In genomic region chr4:165330666-165331065, GRCh38 we compare ENCODE assay signal across 10 cellular contexts. TPM values are rescaled to one million over a fixed set of nuclear protein-coding genes. Genes with fewer than 3 reads are reported as not detected.
A peak's percentile ranks its signal among the peaks of the same experiment; 100 is the strongest.
DNase-seq lines count a peak whose midpoint lies in the region; ATAC-seq, FAIRE-seq and TF ChIP-seq lines count a peak whose summit lies in the region.
"Had no signal": no experiment of that assay in that cellular context is flagged by ENCODE, and none has a peak within 500 bp of the region (broad histone marks: within the 10 kb centered on the region; RNA-seq: fewer than 3 reads in every experiment).

No MANE protein-coding gene starts in this region.

- H3K9me3 ChIP-seq in BLaER1 treated with 17β-estradiol and CSF1 and Interleukin-3, amounts not matched to agents 10 nM and 100 nM (replicated peaks in 1 of 11): no peaks in the 10 kb centered on the region
- H3K9me3 ChIP-seq in HUES64 (ENCODE audit: insufficient read depth, low read depth, low read length): no peaks in the 10 kb centered on the region
- no peaks in the 10 kb centered on the region for H3K9me3 ChIP-seq in K562 (replicated peaks; ENCODE audit: control insufficient read depth, insufficient read depth, low read depth, low read length)
- H3K9me3 ChIP-seq in right lobe of liver: no peaks in the 10 kb centered on the region
- H3K9me3 ChIP-seq in stomach: no peaks in the 10 kb centered on the region

- no peak for ATAC-seq in K562
- no peak for ATAC-seq in right lobe of liver
- ATAC-seq in GM18511 (IDR thresholded peaks at IDR 0.05; ENCODE audit: unreplicated experiment): no peak

- no peak overlapping the region for H2AFZ ChIP-seq in K562 (ENCODE audit: low read depth, low read length)

- DNase-seq in K562 (ENCODE audit: extremely low read depth in 1 of 4, low spot score in 3 of 4) (no peak), right lobe of liver (no peak), occipital lobe (lab: John Stamatoyannopoulos, UW) (no peak), NCI-H774 (lab: John Stamatoyannopoulos, UW) (no peak), stomach (no peak)
- DNase-seq: MM.1S had no signal

- H3K9me1 ChIP-seq in K562 (ENCODE audit: control insufficient read depth, insufficient read depth, low read length): peaks cover 4% of the 10 kb centered on the region

- TF ChIP-seq CTCF in K562 (IDR thresholded peaks at IDR 0.05 in 2 of 3, conservative IDR thresholded peaks at IDR 0.05 in 1 of 3; ENCODE audit: insufficient read depth in 2 of 3, low read depth in 1 of 3, low read length in 3 of 3): no peak
- TF ChIP-seq CTCF in right lobe of liver (IDR thresholded peaks at IDR 0.05): no peak
- TF ChIP-seq CTCF in stomach (IDR thresholded peaks at IDR 0.05): no peak

- FAIRE-seq in K562 (lab: Jason Lieb, UNC): no peak
- FAIRE-seq: urothelium cell line had no signal

- H3K36me3 ChIP-seq in BLaER1 treated with 17β-estradiol and CSF1 and Interleukin-3, amounts not matched to agents 10 nM and 100 nM: peaks cover 18 to 57% (median 46%) of the 10 kb centered on the region in 11 experiments; a peak in 20 of 22 replicates
- H3K36me3 ChIP-seq in HUES64 (ENCODE audit: insufficient read depth, low read length) (peaks cover 59% of the 10 kb centered on the region), K562 (ENCODE audit: control insufficient read depth, insufficient read depth, low read length) (peaks cover 57% of the 10 kb centered on the region), right lobe of liver (peaks cover 0 to 25% (median 0%) of the 10 kb centered on the region in 4 donors), stomach (peaks cover 0 to 23% (median 14%) of the 10 kb centered on the region in 4 donors)

- POLR2A ChIA-PET in K562 (lab: Yijun Ruan, JAX): interaction anchor here (0.7 to 1.2 kb wide), 3 partner anchors 29 to 126 kb away, joined by 3 read pairs; no protein-coding TSS in a partner anchor

- in situ Hi-C loops in K562 (cut with MboI): no loop called here

- H3K79me2 ChIP-seq in K562 (ENCODE audit: control insufficient read depth, insufficient read depth, low read length): peaks cover 92% of the 10 kb centered on the region

- peak overlapping the region in 1 of 11 experiments; percentile 18; a peak in 1 of 22 replicates for H3K27ac ChIP-seq in BLaER1 treated with 17β-estradiol and CSF1 and Interleukin-3, amounts not matched to agents 10 nM and 100 nM
- H3K27ac ChIP-seq in HUES64 (ENCODE audit: low read depth, low read length) (no peak overlapping the region), K562 (ENCODE audit: extremely low read depth, low read depth, low read length) (peak overlapping the region; percentile 2; the same call in 1 of the 3 replicates), right lobe of liver (peak overlapping the region in 2 of 3 donors; percentile 96 to 98), stomach (no peak overlapping the region)

- no peak for TF ChIP-seq EP300 in K562 (IDR thresholded peaks at IDR 0.05; ENCODE audit: low read length)
- no peak for TF ChIP-seq EP300 in stomach (IDR thresholded peaks at IDR 0.05)

- TF ChIP-seq POLR2A in K562 (conservative IDR thresholded peaks at IDR 0.05) (no peak), right lobe of liver (IDR thresholded peaks at IDR 0.05) (no peak), stomach (IDR thresholded peaks at IDR 0.05) (no peak)

- H3K4me1 ChIP-seq in BLaER1 treated with 17β-estradiol and CSF1 and Interleukin-3, amounts not matched to agents 10 nM and 100 nM: peaks cover 43 to 58% (median 55%) of the 10 kb centered on the region in 10 experiments
- H3K4me1 ChIP-seq in HUES64 (ENCODE audit: insufficient read depth, low read length): peaks cover 56% of the 10 kb centered on the region
- peaks cover 9 to 17% of the 10 kb centered on the region in 2 experiments; a peak in 4 of 5 replicates for H3K4me1 ChIP-seq in K562 (replicated peaks in 1 of 2; ENCODE audit: control insufficient read depth in 2 of 2, insufficient read depth in 2 of 2, low read length in 2 of 2)
- H3K4me1 ChIP-seq in right lobe of liver: peaks cover 0 to 38% (median 9%) of the 10 kb centered on the region in 4 donors
- peaks cover 12 to 63% (median 41%) of the 10 kb centered on the region in 4 donors for H3K4me1 ChIP-seq in stomach

- H3K4me3 ChIP-seq in BLaER1 treated with 17β-estradiol and CSF1 and Interleukin-3, amounts not matched to agents 10 nM and 100 nM: peak overlapping the region in 2 of 10 experiments; percentile 81 to 91; a peak in 4 of 20 replicates
- H3K4me3 ChIP-seq in HUES64 (ENCODE audit: low read length) (peak overlapping the region; percentile 98), K562 (peak overlapping the region; percentile 84), right lobe of liver (peak overlapping the region; percentile 69 to 93 (median 86)), stomach (no peak overlapping the region)

- no TSS peak for BruUV-seq in K562 (replicated peaks; lab: Mats Ljungman, UMichigan)

- WGBS in HUES64: 80% methylated on average over 3 of the region's 5 CpGs
- 17% methylated on average over 5 of the region's 5 CpGs for WGBS in K562 (ENCODE audit: insufficient coverage, low coverage, missing lambda C conversion rate)
- 46% methylated on average over 5 of the region's 5 CpGs for WGBS in right lobe of liver (ENCODE audit: insufficient coverage, low coverage, low lambda C conversion rate, missing lambda C conversion rate)
- WGBS in stomach, 5 donors: 79 to 91% (median 84%) methylated on average over 5 of the region's 5 CpGs

- CTCF ChIA-PET in K562 (lab: Yijun Ruan, JAX; ENCODE audit: low intra/inter-chr PET ratio): no interaction called here

- peaks cover 0 to 79% (median 46%) of the 10 kb centered on the region in 11 experiments; a peak in 14 of 22 replicates for H4K20me1 ChIP-seq in BLaER1 treated with 17β-estradiol and CSF1 and Interleukin-3, amounts not matched to agents 10 nM and 100 nM
- peaks cover 57% of the 10 kb centered on the region for H4K20me1 ChIP-seq in K562 (replicated peaks; ENCODE audit: control insufficient read depth, insufficient read depth, low read length)

- peak overlapping the region; percentile 42 to 94 (median 91); a peak in 20 of 22 replicates for H3K4me2 ChIP-seq in BLaER1 treated with 17β-estradiol and CSF1 and Interleukin-3, amounts not matched to agents 10 nM and 100 nM
- H3K4me2 ChIP-seq in K562 (ENCODE audit: insufficient read depth, low read length): peak overlapping the region; percentile 99

- TF ChIP-seq RAD21 in K562 (CRISPR knock-in tag; conservative IDR thresholded peaks at IDR 0.05 in 1 of 2, IDR thresholded peaks at IDR 0.05 in 1 of 2): no peak

- no peak overlapping the region for H3K9ac ChIP-seq in BLaER1 treated with 17β-estradiol and CSF1 and Interleukin-3, amounts not matched to agents 10 nM and 100 nM
- H3K9ac ChIP-seq in HUES64 (ENCODE audit: low read depth, low read length) (peak overlapping the region; percentile 21; the same call in 1 of the 2 replicates), K562 (ENCODE audit: insufficient read depth in 1 of 2, low read depth in 2 of 2, low read length in 2 of 2) (peak overlapping the region; percentile 72 to 74)

- no peaks in the 10 kb centered on the region for H3K27me3 ChIP-seq in BLaER1 treated with 17β-estradiol and CSF1 and Interleukin-3, amounts not matched to agents 10 nM and 100 nM
- H3K27me3 ChIP-seq in HUES64 (ENCODE audit: insufficient read depth, low read length) (no peaks in the 10 kb centered on the region), K562 (ENCODE audit: control insufficient read depth in 2 of 2, insufficient read depth in 2 of 2, low read length in 2 of 2) (no peaks in the 10 kb centered on the region), right lobe of liver (no peaks in the 10 kb centered on the region), stomach (no peaks in the 10 kb centered on the region)

- intact Hi-C loops in K562 (cut with micrococcal nuclease): no loop called here
- intact Hi-C loops in right lobe of liver (cut with DNase I): no loop called here
- intact Hi-C loops in stomach (cut with DNase I; ENCODE audit: low total_unique reads): no loop called here

RNA-seq across cellular contexts. Expression of gene MSMO1, which starts 3.2 kb away (rescaled TPM):
- polyA plus RNA-seq in HUES64 (2013, experiment 1 of 2): 127 TPM
- polyA plus RNA-seq in HUES64 (2013, experiment 2 of 2): 162 TPM
- 111 and 411 TPM in 2 replicates for total RNA-seq in K562 (2011; cell fraction: chromatin; rRNA removed; ENCODE audit: low replicate concordance)
- total RNA-seq in K562 (2011; cell fraction: nucleolus; rRNA removed): 106 and 148 TPM in 2 replicates
- total RNA-seq in K562 (2011; cell fraction: nucleoplasm; rRNA removed): 276 and 345 TPM in 2 replicates
- 41.0 and 47.1 TPM in 2 replicates for total RNA-seq in K562 (2014; rRNA removed)
- 68.9 and 73.4 TPM in 2 replicates for total RNA-seq in K562 (2014; rRNA removed; fragmentation: Illumina TruSeq; extraction: Trizol)
- 28.5 and 32.0 TPM in 2 replicates for total RNA-seq in K562 (2015; rRNA removed; fragmentation: Illumina TruSeq; extraction: Trizol)
- 39.2 and 41.2 TPM in 2 replicates for total RNA-seq in K562 (2021)
- polyA plus RNA-seq in K562 (2011; rRNA removed): 172 and 179 TPM in 2 replicates
- polyA plus RNA-seq in K562 (2011; cell fraction: cytosol; rRNA removed): 49.3 and 163 TPM in 2 replicates
- polyA plus RNA-seq in K562 (2011; cell fraction: nucleus; rRNA removed): 47.9 and 86.1 TPM in 2 replicates
- 26.0 and 41.1 TPM in 2 replicates for polyA plus RNA-seq in K562 (2012)
- 54.6 and 63.5 TPM in 2 replicates for polyA plus RNA-seq in K562 (2014; fragmentation: Illumina TruSeq; extraction: Trizol)
- 10 to 100 TPM; 79.5 to 86.8 TPM for polyA plus RNA-seq in K562 (2014; fragmentation: Nextera tagmentation; extraction: Ambion mirVana)
- polyA plus RNA-seq in K562 (2014; rRNA removed): 51.7 and 58.9 TPM in 2 replicates
- polyA minus RNA-seq in K562 (2011; rRNA and poly(A)+ RNA removed): 121 and 167 TPM in 2 replicates
- 55.9 and 66.0 TPM in 2 replicates for polyA minus RNA-seq in K562 (2011; cell fraction: cytosol; rRNA and poly(A)+ RNA removed)
- 55.2 and 132 TPM in 2 replicates for polyA minus RNA-seq in K562 (2011; cell fraction: nucleus; rRNA and poly(A)+ RNA removed)
- total RNA-seq in right lobe of liver: 100 to 1,000 TPM in 4 of 6 experiments, 10 to 100 TPM in 2; 81.8 to 368 (median 122) TPM
- 482 TPM for total RNA-seq in occipital lobe
- total RNA-seq in stomach: 10 to 100 TPM in 3 of 5 donors, 1 to 10 TPM in 2; 6.7 to 62.6 (median 10.3) TPM
- 10 to 100 TPM; 18.6 to 46.4 (median 36.3) TPM for polyA plus RNA-seq in stomach

RNA-seq across cellular contexts. Expression of gene CPE, which starts 48.1 kb away (rescaled TPM):
- 34.3 TPM for polyA plus RNA-seq in HUES64 (2013, experiment 1 of 2)
- 46.3 TPM for polyA plus RNA-seq in HUES64 (2013, experiment 2 of 2)
- total RNA-seq in K562 (2011; cell fraction: chromatin; rRNA removed; ENCODE audit: low replicate concordance): not detected in 2 replicates
- total RNA-seq in K562 (2011; cell fraction: nucleolus; rRNA removed): not detected in 2 replicates
- total RNA-seq in K562 (2011; cell fraction: nucleoplasm; rRNA removed): not detected in 2 replicates
- not detected in 2 replicates for total RNA-seq in K562 (2014; rRNA removed)
- not detected in 2 replicates for total RNA-seq in K562 (2014; rRNA removed; fragmentation: Illumina TruSeq; extraction: Trizol)
- not detected in 2 replicates for total RNA-seq in K562 (2015; rRNA removed; fragmentation: Illumina TruSeq; extraction: Trizol)
- total RNA-seq in K562 (2021): 0.16 and 0.22 TPM in 2 replicates
- 0.06 and 0.09 TPM in 2 replicates for polyA plus RNA-seq in K562 (2011; rRNA removed)
- 0.03 TPM in 1 of 2 replicates, not detected in the other for polyA plus RNA-seq in K562 (2011; cell fraction: cytosol; rRNA removed)
- polyA plus RNA-seq in K562 (2011; cell fraction: nucleus; rRNA removed): not detected in 2 replicates
- 0.03 TPM in 1 of 2 replicates, not detected in the other for polyA plus RNA-seq in K562 (2012)
- polyA plus RNA-seq in K562 (2014; fragmentation: Illumina TruSeq; extraction: Trizol): 0.04 TPM in 1 of 2 replicates, not detected in the other
- polyA plus RNA-seq in K562 (2014; fragmentation: Nextera tagmentation; extraction: Ambion mirVana): under 1 TPM in 1 of 2 experiments, not detected in 1; 0.04 TPM
- 0.11 TPM in 1 of 2 replicates, not detected in the other for polyA plus RNA-seq in K562 (2014; rRNA removed)
- polyA minus RNA-seq in K562 (2011; rRNA and poly(A)+ RNA removed): 0.24 TPM in 1 of 2 replicates, not detected in the other
- polyA minus RNA-seq in K562 (2011; cell fraction: cytosol; rRNA and poly(A)+ RNA removed): 2.8 TPM in 1 of 2 replicates, not detected in the other
- not detected in 2 replicates for polyA minus RNA-seq in K562 (2011; cell fraction: nucleus; rRNA and poly(A)+ RNA removed)
- 10 to 100 TPM in 2 of 6 experiments, 1 to 10 TPM in 4; 4.2 to 17.3 (median 9.4) TPM for total RNA-seq in right lobe of liver
- 347 TPM for total RNA-seq in occipital lobe
- 100 to 1,000 TPM in 1 of 5 donors, 10 to 100 TPM in 4; 11.9 to 143 (median 44.5) TPM for total RNA-seq in stomach
- 10 to 100 TPM in 2 of 3 donors, 1 to 10 TPM in 1; 8.8 to 27.8 (median 13.1) TPM for polyA plus RNA-seq in stomach

Comparison
In these comparisons a context has a peak if more than half of its experiments do, and no peak if none do; other contexts are left out.
1. H3K27ac ChIP-seq: peak in K562 (single experiment) and right lobe of liver (2 of 3); none in HUES64 (single experiment) and stomach (0 of 5).
2. H3K4me3 ChIP-seq: peak in HUES64 (single experiment), K562 (single experiment) and right lobe of liver (3 of 3); none in stomach (0 of 4).
3. H3K9ac ChIP-seq: peak in HUES64 (single experiment) and K562 (2 of 2); none in BLaER1 treated with 17β-estradiol and CSF1 and Interleukin-3, amounts not matched to agents 10 nM and 100 nM (0 of 11).
4. RNA of gene CPE, which starts 48.1 kb away (total RNA-seq): 347 TPM in occipital lobe (single experiment), 11.9 to 143 TPM in stomach and 4.2 to 17.3 TPM in right lobe of liver; 0.16 to 0.22 TPM in K562; every median in the first group is over 4 times any median in the second.